Comparison of ENCODE assay signal across 1 cellular context in the genomic region with DNA sequence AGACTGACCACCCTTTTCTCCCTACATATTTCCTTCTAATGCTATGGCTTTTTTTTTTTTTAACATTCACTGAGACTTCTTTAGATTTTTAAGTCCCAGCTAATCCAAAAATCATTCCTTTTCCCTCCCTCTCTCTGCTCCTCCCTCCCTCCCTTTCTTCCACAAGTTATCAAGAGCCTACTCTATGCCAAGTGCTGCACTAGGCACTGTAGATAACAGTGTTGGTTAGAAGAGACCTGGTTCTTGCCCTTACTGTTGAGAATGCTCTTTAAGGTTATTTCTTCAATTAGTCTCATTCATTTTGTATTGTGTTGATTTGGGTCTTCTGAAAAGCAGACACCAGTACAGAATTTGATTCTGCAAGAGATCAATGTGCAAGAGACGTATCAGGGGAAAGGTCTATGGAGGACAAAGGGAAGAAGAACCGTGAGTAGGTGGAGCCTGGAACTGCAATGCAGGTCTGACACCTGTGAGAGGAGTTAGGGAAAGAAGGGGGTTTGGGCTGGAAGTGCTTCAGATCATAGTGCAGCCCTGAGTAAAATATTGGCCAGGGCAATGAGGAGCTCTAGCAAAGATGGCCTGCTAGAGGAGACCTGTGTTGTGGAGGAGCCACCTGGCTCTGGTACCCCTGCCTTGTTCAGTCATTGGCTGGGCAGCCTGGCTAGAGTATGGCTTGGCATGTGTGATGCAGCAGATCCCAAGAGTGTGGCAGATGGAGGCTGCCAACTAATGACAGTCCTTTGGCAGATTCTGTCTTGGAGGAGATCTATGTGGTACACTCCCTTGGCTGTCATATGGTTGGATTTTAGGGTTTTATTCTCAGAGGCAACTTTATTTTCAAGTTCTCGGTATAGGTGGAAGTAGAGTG.
TF ChIP-seq lines count a peak whose summit lies in the region.

No MANE protein-coding gene starts in this region.

TF ChIP-seq in IMR-90, 13 proteins besides CTCF, POLR2A, EP300 and RAD21:
- no peak for TF ChIP-seq CHD1 (IDR thresholded peaks at IDR 0.05; ENCODE audit: low read depth, low read length)
- TF ChIP-seq, protein P1, sequence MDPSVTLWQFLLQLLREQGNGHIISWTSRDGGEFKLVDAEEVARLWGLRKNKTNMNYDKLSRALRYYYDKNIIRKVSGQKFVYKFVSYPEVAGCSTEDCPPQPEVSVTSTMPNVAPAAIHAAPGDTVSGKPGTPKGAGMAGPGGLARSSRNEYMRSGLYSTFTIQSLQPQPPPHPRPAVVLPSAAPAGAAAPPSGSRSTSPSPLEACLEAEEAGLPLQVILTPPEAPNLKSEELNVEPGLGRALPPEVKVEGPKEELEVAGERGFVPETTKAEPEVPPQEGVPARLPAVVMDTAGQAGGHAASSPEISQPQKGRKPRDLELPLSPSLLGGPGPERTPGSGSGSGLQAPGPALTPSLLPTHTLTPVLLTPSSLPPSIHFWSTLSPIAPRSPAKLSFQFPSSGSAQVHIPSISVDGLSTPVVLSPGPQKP (IDR thresholded peaks at IDR 0.05; ENCODE audit: borderline replicate concordance, low read depth, low read length): no peak
